In genomic region chr3:66719796-66720195, GRCh38 we compare ENCODE assay signal across 25 cellular contexts.
"Had no signal": no experiment of that assay in that cellular context is flagged by ENCODE, and none has a peak within 500 bp of the region (broad histone marks: within the 10 kb centered on the region; RNA-seq: fewer than 3 reads in every experiment).

No MANE protein-coding gene starts in this region.

- H3K27ac ChIP-seq: lower lobe of right lung, ovary, spleen, stomach, suprapubic skin, thoracic aorta, tibial artery, upper lobe of right lung had no signal

- H3K9me3 ChIP-seq: lower lobe of right lung, ovary, spleen, stomach, suprapubic skin, thoracic aorta, tibial artery, upper lobe of right lung had no signal

- H3K4me1 ChIP-seq: spleen, upper lobe of right lung had no signal

- H3K36me3 ChIP-seq: lower lobe of right lung, ovary, spleen, stomach, suprapubic skin, thoracic aorta, tibial artery, upper lobe of right lung had no signal

- DNase-seq: head of caudate nucleus; hippocampal formation; kidney glomerular epithelial cell; left cardiac atrium; lower lobe of right lung; mesendoderm; naive thymus-derived CD4-positive, alpha-beta T cell; ovary; retina; right cardiac atrium; small intestine; spleen; stimulated activated CD4-positive, alpha-beta T cell treated with anti-CD3 and anti-CD28 coated beads, Interleukin-4, amount 100 ng/mL, for 24 hours; stimulated activated CD8-positive, alpha-beta memory T cell treated with anti-CD3 and anti-CD28 coated beads, Interleukin-4, amount 100 ng/mL, for 48 hours; stimulated activated naive CD4-positive, alpha-beta T cell treated with Interleukin-2 at 50 U/mL for 16 hours; stomach; tibial artery; trophoblast cell; upper lobe of right lung had no signal

- H3K4me3 ChIP-seq: lower lobe of right lung, ovary, spleen, stomach, suprapubic skin, thoracic aorta, tibial artery, upper lobe of right lung had no signal

- ATAC-seq: left cardiac atrium; left lobe of liver; naive thymus-derived CD4-positive, alpha-beta T cell; natural killer cell treated with Interleukin-12 subunit alpha and Interleukin-12 subunit beta and Interleukin-15 and Interleukin-18, amount 100 ng/mL, for 72 hours; right cardiac atrium; sciatic nerve; stimulated activated memory B cell treated with anti-CD40 and anti-IgM and Interleukin-4, amounts not matched to agents 10 μg/mL and 1 μg/mL and 100 μg/mL, for 72 hours; upper lobe of right lung had no signal

- H3K27me3 ChIP-seq: ovary, spleen, stomach, suprapubic skin, tibial artery, upper lobe of right lung had no signal
